Comparison of ENCODE assay signal across 9 cellular contexts in genomic region chr1:153490272-153491051, GRCh38. TPM values are rescaled to one million over a fixed set of nuclear protein-coding genes. Genes with fewer than 3 reads are reported as not detected.
DNase-seq lines count a peak whose midpoint lies in the region; ATAC-seq and TF ChIP-seq lines count a peak whose summit lies in the region.
"Had no signal": no experiment of that assay in that cellular context is flagged by ENCODE, and none has a peak within 500 bp of the region (broad histone marks: within the 10 kb centered on the region; RNA-seq: fewer than 3 reads in every experiment).

No MANE protein-coding gene starts in this region.

- DNase-seq in ELF-1 (ENCODE audit: low read depth, low spot score) (peak; percentile 28), NCI-H2029 treated with DMSO at 0.1 percent for 48 hours (lab: John Stamatoyannopoulos, UW) (peak; percentile 92), amniotic epithelial cell (ENCODE audit: low read depth) (peak; percentile 90), left lobe of liver (ENCODE audit: low spot score) (no peak), transverse colon (peak; percentile 69), endothelial cell (ENCODE audit: low spot score) (no peak)

- H3K4me1 Mint-ChIP-seq in endothelial cell (ENCODE audit: unreplicated experiment) = no peaks in the 10 kb centered on the region
- H3K4me1 Mint-ChIP-seq: central memory CD8-positive, alpha-beta T cell had no signal

- no peak for TF ChIP-seq POLR2A in transverse colon (IDR thresholded peaks at IDR 0.05)

- TF ChIP-seq EP300 in transverse colon (IDR thresholded peaks at IDR 0.05; ENCODE audit: low read depth) = no peak

- H3K27me3 Mint-ChIP-seq in endothelial cell (ENCODE audit: unreplicated experiment) = peaks cover 8% of the 10 kb centered on the region

- no peaks in the 10 kb centered on the region for H3K27me3 ChIP-seq in transverse colon

- H3K27ac Mint-ChIP-seq in endothelial cell (ENCODE audit: unreplicated experiment) = no peak overlapping the region

- intact Hi-C loops in transverse colon (cut with DNase I; ENCODE audit: low total_unique reads) = no loop called here

- H3K36me3 ChIP-seq in transverse colon = no peaks in the 10 kb centered on the region

- no peak overlapping the region for H3K4me3 Mint-ChIP-seq in endothelial cell (ENCODE audit: unreplicated experiment)
- H3K4me3 Mint-ChIP-seq: central memory CD8-positive, alpha-beta T cell had no signal

- H3K9me3 Mint-ChIP-seq in endothelial cell (ENCODE audit: unreplicated experiment) = no peaks in the 10 kb centered on the region
- H3K9me3 Mint-ChIP-seq: central memory CD8-positive, alpha-beta T cell had no signal

- ATAC-seq in left lobe of liver (peak; percentile 37), GM21619 (IDR thresholded peaks at IDR 0.05; ENCODE audit: unreplicated experiment) (no peak), GM18511 (IDR thresholded peaks at IDR 0.05; ENCODE audit: unreplicated experiment) (no peak)

- H3K4me1 ChIP-seq in transverse colon = peaks cover 6 to 9% (median 7%) of the 10 kb centered on the region in 4 donors

- peak overlapping the region; percentile 45 to 74 (median 62) for H3K27ac ChIP-seq in transverse colon

- TF ChIP-seq CTCF in transverse colon (IDR thresholded peaks at IDR 0.05) (no peak), endothelial cell (IDR thresholded peaks at IDR 0.05; ENCODE audit: unreplicated experiment) (no peak)

- whole genome bisulfite sequencing in transverse colon (ENCODE audit: low coverage in 1 of 2), 2 donors = 39 to 50% methylated on average over 3 to 12 of the region's 12 CpGs

- H3K36me3 Mint-ChIP-seq in endothelial cell (ENCODE audit: low read depth, unreplicated experiment) = no peaks in the 10 kb centered on the region

- H3K4me3 ChIP-seq in transverse colon = no peak overlapping the region

- in situ Hi-C loops in transverse colon (cut with MboI; ENCODE audit: low pct_ligation_motif_present in 1 of 4, low pct_unique_long_range_greater_than_20kb in 1 of 4, low sequenced_read_pairs in 3 of 4) = no loop called here

- no peaks in the 10 kb centered on the region for H3K9me3 ChIP-seq in transverse colon

RNA-seq across cellular contexts. Expression of gene S100A7, which starts 30.0 kb away (rescaled TPM):
- not detected for total RNA-seq in left lobe of liver
- total RNA-seq in transverse colon = not detected
- total RNA-seq in endothelial cell (ENCODE audit: unreplicated experiment) = not detected

RNA-seq across cellular contexts. Expression of gene S100A6, which starts 45.3 kb away (rescaled TPM):
- total RNA-seq in left lobe of liver (13.9 TPM), transverse colon (100 to 1,000 TPM; 219 to 881 (median 433) TPM), endothelial cell (ENCODE audit: unreplicated experiment) (11.9 TPM)

RNA-seq across cellular contexts. Expression of gene S100A5, which starts 50.3 kb away (rescaled TPM):
- total RNA-seq in left lobe of liver (not detected), transverse colon (not detected), endothelial cell (ENCODE audit: unreplicated experiment) (not detected)

RNA-seq across cellular contexts. Expression of gene S100A4, which starts 55.1 kb away (rescaled TPM):
- total RNA-seq in left lobe of liver = 7.1 TPM
- 100 to 1,000 TPM in 1 of 4 donors, 10 to 100 TPM in 3; 40.8 to 138 (median 78.6) TPM for total RNA-seq in transverse colon
- 2.8 TPM for total RNA-seq in endothelial cell (ENCODE audit: unreplicated experiment)

RNA-seq across cellular contexts. Expression of gene S100A3, which starts 58.6 kb away (rescaled TPM):
- total RNA-seq in left lobe of liver (not detected), transverse colon (under 1 TPM in 1 of 4 donors, not detected in 3; 0.64 TPM), endothelial cell (ENCODE audit: unreplicated experiment) (not detected)

Comparison
In these comparisons a context has a peak if more than half of its experiments do, and no peak if none do; other contexts are left out.
1. DNase-seq: peak in ELF-1 (single experiment), NCI-H2029 treated with DMSO at 0.1 percent for 48 hours (single experiment), amniotic epithelial cell (single experiment) and transverse colon (single experiment); none in left lobe of liver (single experiment) and endothelial cell (single experiment).
2. RNA of gene S100A6, which starts 45.3 kb away (total RNA-seq): 219 to 881 TPM in transverse colon; 13.9 TPM in left lobe of liver (single experiment) and 11.9 TPM in endothelial cell (single experiment); every median in the first group is over 10 times any median in the second.